Comparison of ENCODE assay signal across 23 cellular contexts in genomic region chr15:74008901-74009300, GRCh38. TPM values are rescaled to one million over a fixed set of nuclear protein-coding genes. Genes with fewer than 3 reads are reported as not detected.
DNase-seq lines count a peak whose midpoint lies in the region; ATAC-seq and TF ChIP-seq lines count a peak whose summit lies in the region.
"Had no signal": no experiment of that assay in that cellular context is flagged by ENCODE, and none has a peak within 500 bp of the region (broad histone marks: within the 10 kb centered on the region; RNA-seq: fewer than 3 reads in every experiment).

No MANE protein-coding gene starts in this region.

- H3K4me1 Mint-ChIP-seq in activated T-helper 17 cell treated with anti-CD3 and anti-CD28 coated beads, Interleukin-2, amount 50 U/mL, for 72 hours: peaks cover 37% of the 10 kb centered on the region
- H3K4me1 Mint-ChIP-seq in activated CD4-positive, alpha-beta memory T cell treated with anti-CD3 and anti-CD28 coated beads for 36 hours (ENCODE audit: low read depth): peaks cover 52% of the 10 kb centered on the region

- H2AFZ ChIP-seq in neuronal stem cell (ENCODE audit: low read length) (no peak overlapping the region), GM23248 (no peak overlapping the region)

- H3K4ac ChIP-seq in neuronal stem cell (ENCODE audit: low read length): no peak overlapping the region

- H3K36me3 ChIP-seq in left ventricle myocardium inferior (peaks cover 20% of the 10 kb centered on the region), neuronal stem cell (replicated peaks in 1 of 2; ENCODE audit: control insufficient read depth in 2 of 2, insufficient read depth in 2 of 2, low read length in 2 of 2) (peaks cover 2 to 45% of the 10 kb centered on the region in 2 donors), GM23248 (ENCODE audit: low read depth) (peaks cover 21% of the 10 kb centered on the region; the same call in 1 of the 2 replicates)

- H3K36me3 Mint-ChIP-seq in activated T-helper 17 cell treated with anti-CD3 and anti-CD28 coated beads, Interleukin-2, amount 50 U/mL, for 72 hours (ENCODE audit: low read depth): peaks cover 91% of the 10 kb centered on the region
- H3K36me3 Mint-ChIP-seq in activated CD4-positive, alpha-beta memory T cell treated with anti-CD3 and anti-CD28 coated beads for 36 hours: peaks cover 41% of the 10 kb centered on the region

- in situ Hi-C loops in GM23248 (cut with MboI): no loop called here

- peak overlapping the region; percentile 7 for H3K9ac ChIP-seq in neuronal stem cell (ENCODE audit: low read depth, low read length, poor library complexity)
- H3K9ac ChIP-seq in GM23248: no peak overlapping the region

- no peak overlapping the region for H3K14ac ChIP-seq in neuronal stem cell (ENCODE audit: low read length)

- H3K9me2 ChIP-seq in GM23248 (ENCODE audit: insufficient read depth): no peaks in the 10 kb centered on the region

- POLR2A ChIA-PET in activated CD4-positive, alpha-beta memory T cell treated with anti-CD3 and anti-CD28 coated beads for 36 hours (lab: Charles Lee): no interaction called here

- no peaks in the 10 kb centered on the region for H3K9me3 Mint-ChIP-seq in activated T-helper 17 cell treated with anti-CD3 and anti-CD28 coated beads, Interleukin-2, amount 50 U/mL, for 72 hours
- no peaks in the 10 kb centered on the region for H3K9me3 Mint-ChIP-seq in activated CD4-positive, alpha-beta memory T cell treated with anti-CD3 and anti-CD28 coated beads for 36 hours
- H3K9me3 Mint-ChIP-seq: stimulated activated naive CD8-positive, alpha-beta T cell treated with anti-CD3 and anti-CD28 coated beads, Interleukin-15, Interleukin-2, amounts not matched to agents 100 ng/mL and 50 ng/mL, for 24 hours had no signal

- H3K27ac Mint-ChIP-seq in activated T-helper 17 cell treated with anti-CD3 and anti-CD28 coated beads, Interleukin-2, amount 50 U/mL, for 72 hours: peak overlapping the region; percentile 92
- H3K27ac Mint-ChIP-seq in activated CD4-positive, alpha-beta memory T cell treated with anti-CD3 and anti-CD28 coated beads for 36 hours: no peak overlapping the region
- H3K27ac Mint-ChIP-seq: stimulated activated naive CD8-positive, alpha-beta T cell treated with anti-CD3 and anti-CD28 coated beads, Interleukin-15, Interleukin-2, amounts not matched to agents 100 ng/mL and 50 ng/mL, for 24 hours had no signal

- H3K4me2 ChIP-seq in neuronal stem cell (ENCODE audit: insufficient read depth, low read length, poor library complexity, severe bottlenecking) (no peak overlapping the region), GM23248 (ENCODE audit: unreplicated experiment) (no peak overlapping the region)
- H3K4me2 ChIP-seq: smooth muscle cell had no signal

- no peak overlapping the region for H3K4me3 ChIP-seq in left ventricle myocardium inferior
- no peak overlapping the region for H3K4me3 ChIP-seq in neuronal stem cell (ENCODE audit: low read length in 2 of 2)
- H3K4me3 ChIP-seq in GM23248: no peak overlapping the region
- H3K4me3 ChIP-seq: mucosa of descending colon, smooth muscle cell had no signal

- H3K79me2 ChIP-seq in GM23248 (ENCODE audit: insufficient read depth): peaks cover 100% of the 10 kb centered on the region

- no peak for DNase-seq in left ventricle myocardium inferior
- DNase-seq in cardiac septum (ENCODE audit: low spot score): no peak
- DNase-seq in neuronal stem cell (ENCODE audit: low spot score): no peak
- DNase-seq in GM23248: no peak
- no peak for DNase-seq in activated CD4-positive, alpha-beta memory T cell treated with anti-CD3 and anti-CD28 coated beads for 36 hours
- DNase-seq in cerebellum (ENCODE audit: low spot score): no peak
- DNase-seq: activated CD4-positive, alpha-beta T cell treated with anti-CD3 and anti-CD28 coated beads, Interleukin-2, amount 50 U/mL, for 4 hours; effector CD4-positive, alpha-beta T cell; foreskin keratinocyte; hippocampal formation; left ventricle myocardium superior; mucosa of descending colon; NCI-H2081 treated with DMSO at 0.1 percent for 48 hours; NCI-H446; nucleus accumbens; PC-3; SHP77 treated with DMSO at 0.1 percent for 48 hours; stimulated activated CD4-positive, alpha-beta T cell treated with anti-CD3 and anti-CD28 coated beads, Interleukin-2, amount 100 ng/mL, for 48 hours had no signal

- H3K4me1 ChIP-seq in left ventricle myocardium inferior: peaks cover 92% of the 10 kb centered on the region
- peaks cover 2 to 9% of the 10 kb centered on the region in 2 donors for H3K4me1 ChIP-seq in neuronal stem cell (ENCODE audit: control insufficient read depth in 2 of 2, insufficient read depth in 1 of 2, low read depth in 1 of 2, low read length in 2 of 2)
- peaks cover 30% of the 10 kb centered on the region for H3K4me1 ChIP-seq in GM23248 (ENCODE audit: insufficient read depth)
- H3K4me1 ChIP-seq: foreskin keratinocyte had no signal

- no peak overlapping the region for H2BK15ac ChIP-seq in neuronal stem cell (ENCODE audit: low read length)

- peaks cover 19% of the 10 kb centered on the region for H4K20me1 ChIP-seq in GM23248 (ENCODE audit: insufficient read depth)

- WGBS in neuronal stem cell (ENCODE audit: extremely low coverage in 2 of 2, insufficient read length in 2 of 2, insufficient replicate concordance in 1 of 2), 2 donors: no CpG with 5 or more reads among the region's 3 CpGs
- WGBS in GM23248 (ENCODE audit: low coverage in 1 of 2, low lambda C conversion rate in 2 of 2, missing lambda C conversion rate in 2 of 2), 2 experiments: 69 to 71% methylated on average over 3 of the region's 3 CpGs

- H2BK12ac ChIP-seq in neuronal stem cell (ENCODE audit: low read length): no peak overlapping the region

- peaks cover 33% of the 10 kb centered on the region for H3F3A ChIP-seq in GM23248 (ENCODE audit: insufficient read depth)

- H3K18ac ChIP-seq in neuronal stem cell (ENCODE audit: low read length): no peak overlapping the region

- H3K27ac ChIP-seq in left ventricle myocardium inferior (replicated peaks): peak overlapping the region; percentile 87
- no peak overlapping the region for H3K27ac ChIP-seq in neuronal stem cell (replicated peaks; ENCODE audit: low read length)
- no peak overlapping the region for H3K27ac ChIP-seq in GM23248
- H3K27ac ChIP-seq: foreskin keratinocyte, HL-60 had no signal

- no peak for ATAC-seq in activated T-helper 17 cell treated with anti-CD3 and anti-CD28 coated beads, Interleukin-2, amount 50 U/mL, for 72 hours (replicated peaks)
- ATAC-seq: foreskin keratinocyte, HepG2, left ventricle myocardium superior, mucosa of descending colon, PC-3 had no signal

- no peak overlapping the region for H4K8ac ChIP-seq in neuronal stem cell (ENCODE audit: low read depth, low read length)

- intact Hi-C loops in left ventricle myocardium inferior (cut with micrococcal nuclease) (no loop called here), cardiac septum (cut with DNase I) (no loop called here)
- intact Hi-C loops in activated CD4-positive, alpha-beta memory T cell treated with anti-CD3 and anti-CD28 coated beads for 36 hours (cut with micrococcal nuclease): loop anchor here (5.0 kb wide), 2 partner anchors 42 to 533 kb away; partner anchors contain the start of gene ARID3B

- H3K23ac ChIP-seq in neuronal stem cell (ENCODE audit: low read depth, low read length, poor library complexity): no peak overlapping the region

- CTCF ChIA-PET in activated CD4-positive, alpha-beta memory T cell treated with anti-CD3 and anti-CD28 coated beads for 36 hours (lab: Charles Lee): interaction anchor here (4.3 kb wide), 1 partner anchor 36 kb away, joined by 39 read pairs; no protein-coding TSS in a partner anchor

- H3K79me1 ChIP-seq in neuronal stem cell (ENCODE audit: low read depth, low read length): peaks cover under 1% of the 10 kb centered on the region

- H3K9me3 ChIP-seq in left ventricle myocardium inferior (replicated peaks) (no peaks in the 10 kb centered on the region), neuronal stem cell (replicated peaks in 1 of 2; ENCODE audit: control insufficient read depth in 2 of 2, insufficient read depth in 1 of 2, low read depth in 1 of 2, low read length in 2 of 2) (peaks cover 0 to 11% of the 10 kb centered on the region in 2 donors), GM23248 (ENCODE audit: low read depth) (no peaks in the 10 kb centered on the region)
- H3K9me3 ChIP-seq: mucosa of descending colon had no signal

- no peaks in the 10 kb centered on the region for H3K27me3 Mint-ChIP-seq in activated T-helper 17 cell treated with anti-CD3 and anti-CD28 coated beads, Interleukin-2, amount 50 U/mL, for 72 hours
- H3K27me3 Mint-ChIP-seq in activated CD4-positive, alpha-beta memory T cell treated with anti-CD3 and anti-CD28 coated beads for 36 hours: no peaks in the 10 kb centered on the region
- H3K27me3 Mint-ChIP-seq: stimulated activated naive CD8-positive, alpha-beta T cell treated with anti-CD3 and anti-CD28 coated beads, Interleukin-15, Interleukin-2, amounts not matched to agents 100 ng/mL and 50 ng/mL, for 24 hours had no signal

- H4K91ac ChIP-seq in neuronal stem cell (ENCODE audit: low read depth, low read length, poor library complexity): no peak overlapping the region

- no peak overlapping the region for H2AK5ac ChIP-seq in neuronal stem cell (ENCODE audit: low read depth, low read length)

- no peaks in the 10 kb centered on the region for H3K27me3 ChIP-seq in left ventricle myocardium inferior (ENCODE audit: low read depth)
- no peaks in the 10 kb centered on the region for H3K27me3 ChIP-seq in neuronal stem cell (ENCODE audit: control insufficient read depth in 3 of 3, insufficient read depth in 3 of 3, low read depth in 1 of 3, low read length in 3 of 3)
- H3K27me3 ChIP-seq in GM23248 (replicated peaks; ENCODE audit: insufficient read depth): no peaks in the 10 kb centered on the region
- H3K27me3 ChIP-seq: foreskin keratinocyte had no signal

- no peak overlapping the region for H2BK5ac ChIP-seq in neuronal stem cell (ENCODE audit: low read length)

- H3K4me3 Mint-ChIP-seq in activated T-helper 17 cell treated with anti-CD3 and anti-CD28 coated beads, Interleukin-2, amount 50 U/mL, for 72 hours: no peak overlapping the region
- no peak overlapping the region for H3K4me3 Mint-ChIP-seq in activated CD4-positive, alpha-beta memory T cell treated with anti-CD3 and anti-CD28 coated beads for 36 hours

- no peak for TF ChIP-seq CTCF in left ventricle myocardium inferior (IDR thresholded peaks at IDR 0.05; ENCODE audit: borderline replicate concordance)

- H2BK120ac ChIP-seq in neuronal stem cell (ENCODE audit: low read depth, low read length): no peak overlapping the region

RNA-seq across cellular contexts. Expression of gene PML, which starts 14.4 kb away (rescaled TPM):
- total RNA-seq in left ventricle myocardium inferior: 19.1 TPM
- 24.6 TPM for total RNA-seq in cardiac septum
- 10 to 100 TPM; 67.4 to 74.1 TPM for total RNA-seq in activated T-helper 17 cell treated with anti-CD3 and anti-CD28 coated beads, Interleukin-2, amount 50 U/mL, for 72 hours
- polyA plus RNA-seq in neuronal stem cell (2013, experiment 1 of 2): 19.7 TPM
- polyA plus RNA-seq in neuronal stem cell (2013, experiment 2 of 2): 20.5 TPM
- 55.3 and 74.7 TPM in 2 replicates for total RNA-seq in GM23248 (2014; rRNA removed; shearing (Covaris generic))
- polyA plus RNA-seq in GM23248 (2016; fragmentation: Nextera tagmentation; extraction: Ambion mirVana): 52.9 and 58.0 TPM in 2 replicates
- total RNA-seq in activated CD4-positive, alpha-beta memory T cell treated with anti-CD3 and anti-CD28 coated beads for 36 hours: 10 to 100 TPM; 67.6 to 69.8 TPM
- 13.1 TPM for total RNA-seq in cerebellum

RNA-seq across cellular contexts. Expression of gene STOML1, which starts 16.8 kb away (rescaled TPM):
- 26.1 TPM for total RNA-seq in left ventricle myocardium inferior
- total RNA-seq in cardiac septum: 32.1 TPM
- total RNA-seq in activated T-helper 17 cell treated with anti-CD3 and anti-CD28 coated beads, Interleukin-2, amount 50 U/mL, for 72 hours: 1 to 10 TPM; 4.8 to 7.3 TPM
- polyA plus RNA-seq in neuronal stem cell (2013, experiment 1 of 2): 2.2 TPM
- 2.3 TPM for polyA plus RNA-seq in neuronal stem cell (2013, experiment 2 of 2)
- total RNA-seq in GM23248 (2014; rRNA removed; shearing (Covaris generic)): 27.8 and 43.9 TPM in 2 replicates
- 26.9 and 27.2 TPM in 2 replicates for polyA plus RNA-seq in GM23248 (2016; fragmentation: Nextera tagmentation; extraction: Ambion mirVana)
- total RNA-seq in activated CD4-positive, alpha-beta memory T cell treated with anti-CD3 and anti-CD28 coated beads for 36 hours: 10 to 100 TPM in 1 of 2 experiments, 1 to 10 TPM in 1; 7.1 to 10.1 TPM
- 14.2 TPM for total RNA-seq in cerebellum
